In the genomic region with DNA sequence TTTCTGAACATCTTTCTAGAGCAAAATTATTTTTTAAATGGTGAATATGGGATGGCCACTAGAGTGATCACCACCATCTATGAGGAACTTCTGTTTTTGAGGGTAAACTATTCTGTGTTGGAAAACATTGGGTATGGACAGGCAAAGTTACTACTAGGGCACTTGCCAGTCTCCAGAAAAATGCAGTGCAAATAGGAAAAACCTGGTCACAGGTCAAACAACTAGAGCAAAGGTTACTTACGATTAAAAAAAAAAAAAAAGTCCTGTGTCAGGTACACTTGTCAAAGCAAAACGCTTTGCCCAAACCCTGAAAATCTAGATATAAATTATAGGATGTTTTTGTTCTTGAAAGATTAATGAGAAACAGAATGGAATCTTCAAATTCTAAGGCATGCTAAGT, we compare ENCODE assay signal across 34 cellular contexts.
"Had no signal": no experiment of that assay in that cellular context is flagged by ENCODE, and none has a peak within 500 bp of the region (broad histone marks: within the 10 kb centered on the region; RNA-seq: fewer than 3 reads in every experiment).

No MANE protein-coding gene starts in this region.

- H3K27me3 ChIP-seq: adrenal gland, body of pancreas, brain microvascular endothelial cell, breast epithelium had no signal

- H3K9me3 ChIP-seq: adrenal gland, body of pancreas, breast epithelium had no signal

- ATAC-seq: activated CD8-positive, alpha-beta T cell treated with anti-CD3 and anti-CD28 coated beads for 36 hours; activated naive CD4-positive, alpha-beta T cell treated with anti-CD3 and anti-CD28 coated beads, Interleukin-2, amount 50 U/mL, for 72 hours; activated T-cell treated with anti-CD3 and anti-CD28 coated beads, Interleukin-2, amount 50 U/mL, for 4 hours; activated T-cell treated with anti-CD3 and anti-CD28 coated beads, Interleukin-2, amount 50 U/mL, for 72 hours; activated T-helper 17 cell treated with anti-CD3 and anti-CD28 coated beads, Interleukin-2, amount 50 U/mL, for 72 hours; body of pancreas; T-cell had no signal

- H3K27ac ChIP-seq: adrenal gland, body of pancreas, brain microvascular endothelial cell, breast epithelium, VCaP had no signal

- H3K4me3 ChIP-seq: adrenal gland, body of pancreas, breast epithelium had no signal

- H3K36me3 ChIP-seq: adrenal gland, brain microvascular endothelial cell, breast epithelium had no signal

- H3K4me1 ChIP-seq: adrenal gland, body of pancreas, breast epithelium had no signal

- FAIRE-seq: astrocyte, TTC549 had no signal

- DNase-seq: activated B cell treated with CpG ODN at 0.5 μM for 24 hours; activated CD4-positive, alpha-beta memory T cell treated with anti-CD3 and anti-CD28 coated beads for 36 hours; activated CD4-positive, alpha-beta T cell treated with anti-CD3 and anti-CD28 coated beads for 4 hours; activated CD4-positive, alpha-beta T cell treated with anti-CD3 and anti-CD28 coated beads, Interleukin-2, amount 10 ng/mL, durations not matched to agents 24 days and 14 days; activated CD4-positive, alpha-beta T cell treated with anti-CD3 and anti-CD28 coated beads, Interleukin-2, amount 50 U/mL, for 1 hour; activated CD4-positive, alpha-beta T cell treated with anti-CD3 and anti-CD28 coated beads, Interleukin-2, amount 50 U/mL, for 4 hours; activated CD4-positive, CD25-positive, alpha-beta regulatory T cell treated with anti-CD3 and anti-CD28 coated beads, Interleukin-2, amount 50 U/mL, for 72 hours; activated CD8-positive, alpha-beta memory T cell treated with anti-CD3 and anti-CD28 coated beads, Interleukin-2, amount 50 U/mL, for 4 hours; activated CD8-positive, alpha-beta T cell treated with anti-CD3 and anti-CD28 coated beads for 36 hours; activated effector memory CD4-positive, alpha-beta T cell treated with anti-CD3 and anti-CD28 coated beads, Interleukin-2, amount 50 U/mL, for 16 hours; activated gamma-delta T cell treated with Interleukin-2 at 50 U/mL for 16 hours; activated naive CD4-positive, alpha-beta T cell; activated naive CD4-positive, alpha-beta T cell treated with anti-CD3 and anti-CD28 coated beads for 36 hours; activated naive CD4-positive, alpha-beta T cell treated with anti-CD3 and anti-CD28 coated beads, Interleukin-2, amount 50 U/mL, for 16 hours; activated naive CD8-positive, alpha-beta T cell treated with anti-CD3 and anti-CD28 coated beads for 36 hours; activated T-cell treated with anti-CD3 and anti-CD28 coated beads for 4 hours; activated T-cell treated with anti-CD3 and anti-CD28 coated beads, Interleukin-2, amount 50 U/mL, for 1 hour; activated T-cell treated with anti-CD3 and anti-CD28 coated beads, Interleukin-2, amount 50 U/mL, for 4 hours; activated T-cell treated with anti-CD3 and anti-CD28 coated beads, Interleukin-2, amount 50 U/mL, for 72 hours; adrenal gland; amniotic stem cell; aorta; body of pancreas; brain microvascular endothelial cell; cerebellar nuclear complex; T-cell; T-helper 2 cell; T-helper 9 cell had no signal
